In genomic region chr6:17448165-17448564, GRCh38 we compare ENCODE assay signal across 27 cellular contexts. TPM values are rescaled to one million over a fixed set of nuclear protein-coding genes. Genes with fewer than 3 reads are reported as not detected.
DNase-seq lines count a peak whose midpoint lies in the region; TF ChIP-seq lines count a peak whose summit lies in the region.
"Had no signal": no experiment of that assay in that cellular context is flagged by ENCODE, and none has a peak within 500 bp of the region (broad histone marks: within the 10 kb centered on the region; RNA-seq: fewer than 3 reads in every experiment).

No MANE protein-coding gene starts in this region.

- no peak overlapping the region for H3K4me3 ChIP-seq in AG10803 (ENCODE audit: low read length)
- H3K4me3 ChIP-seq in mesenchymal stem cell (ENCODE audit: insufficient read depth in 1 of 2, low read depth in 1 of 2, low read length in 2 of 2) = no peak overlapping the region
- H3K4me3 ChIP-seq in breast epithelium = no peak overlapping the region
- H3K4me3 ChIP-seq: smooth muscle cell, suprapubic skin had no signal

- WGBS in mesenchymal stem cell = 100% methylated on average over 1 of the region's 1 CpG

- no peak for TF ChIP-seq POLR2A in breast epithelium (IDR thresholded peaks at IDR 0.05)

- H3K23ac ChIP-seq in mesenchymal stem cell (ENCODE audit: low read length in 2 of 2) = no peak overlapping the region

- DNase-seq in AG10803 (ENCODE audit: low read depth) = peak; percentile 47
- peak; percentile 37 for DNase-seq in LHCN-M2 (ENCODE audit: low read depth)
- peak; percentile 20 for DNase-seq in mesenchymal stem cell
- no peak for DNase-seq in GDM1 (lab: John Stamatoyannopoulos, UW)
- no peak for DNase-seq in activated T-cell treated with anti-CD3 and anti-CD28 coated beads, Interleukin-2, amount 50 U/mL, for 48 hours
- DNase-seq in activated CD4-positive, CD25-positive, alpha-beta regulatory T cell (lab: John Stamatoyannopoulos, UW) = no peak
- DNase-seq in breast epithelium (ENCODE audit: low spot score in 2 of 2) = no peak
- DNase-seq: activated CD4-positive, alpha-beta T cell treated with anti-CD3 and anti-CD28 coated beads, Interleukin-2, amount 50 U/mL, for 48 hours; activated effector memory CD4-positive, alpha-beta T cell treated with Interleukin-2 at 50 U/mL for 16 hours; activated naive CD8-positive, alpha-beta T cell treated with anti-CD3 and anti-CD28 coated beads for 36 hours; COR-L47; DND-41; glutamatergic neuron; HCEC 1CT; Karpas-422; left colon; NCI-H1092; NCI-H1930; NCI-H446; OCI-M1; Right ventricle myocardium superior had no signal

- H3K9me3 ChIP-seq in mesenchymal stem cell (ENCODE audit: control insufficient read depth, low read length) = no peaks in the 10 kb centered on the region
- no peaks in the 10 kb centered on the region for H3K9me3 ChIP-seq in breast epithelium
- H3K9me3 ChIP-seq: neutrophil, suprapubic skin had no signal

- H4K8ac ChIP-seq in mesenchymal stem cell (ENCODE audit: low read length) = no peak overlapping the region

- H3K27ac ChIP-seq in mesenchymal stem cell (ENCODE audit: low read length, poor library complexity, severe bottlenecking) = peak overlapping the region; percentile 34
- no peak overlapping the region for H3K27ac ChIP-seq in breast epithelium
- H3K27ac ChIP-seq: neutrophil, suprapubic skin had no signal

- H2BK12ac ChIP-seq in mesenchymal stem cell (ENCODE audit: low read length in 2 of 2) = no peak overlapping the region

- no peak overlapping the region for H3K4ac ChIP-seq in mesenchymal stem cell (ENCODE audit: low read depth in 1 of 2, low read length in 2 of 2)

- no peaks in the 10 kb centered on the region for H3K9me3 Mint-ChIP-seq in brain
- H3K9me3 Mint-ChIP-seq: activated naive CD8-positive, alpha-beta T cell treated with anti-CD3 and anti-CD28 coated beads for 36 hours; dendritic cell treated with granulocyte-macrophage colony-stimulating factor and Interleukin-4, amounts not matched to agents 40 ng/mL and 50 ng/mL, for 4 days; stimulated activated memory B cell treated with anti-CD40 and anti-IgM and Interleukin-4, amounts not matched to agents 10 μg/mL and 1 μg/mL and 100 μg/mL, for 72 hours had no signal

- H3K36me3 ChIP-seq in mesenchymal stem cell (ENCODE audit: control insufficient read depth in 1 of 2, insufficient read depth in 2 of 2, low read depth in 1 of 2, low read length in 2 of 2) (no peaks in the 10 kb centered on the region), breast epithelium (no peaks in the 10 kb centered on the region)
- H3K36me3 ChIP-seq: neutrophil, suprapubic skin had no signal

- peaks cover 16% of the 10 kb centered on the region for H3K79me1 ChIP-seq in mesenchymal stem cell (replicated peaks; ENCODE audit: low read length, poor library complexity, severe bottlenecking)

- H3K4me1 ChIP-seq in mesenchymal stem cell (ENCODE audit: control insufficient read depth, insufficient read depth, low read depth, low read length) (peaks cover 13% of the 10 kb centered on the region), breast epithelium (no peaks in the 10 kb centered on the region)
- H3K4me1 ChIP-seq: suprapubic skin had no signal

- H3K27me3 Mint-ChIP-seq in brain = no peaks in the 10 kb centered on the region

- H3K14ac ChIP-seq in mesenchymal stem cell (ENCODE audit: low read length in 2 of 2) = no peak overlapping the region

- no peak overlapping the region for H2BK15ac ChIP-seq in mesenchymal stem cell (ENCODE audit: low read depth, poor library complexity, severe bottlenecking)

- no peak overlapping the region for H2AK5ac ChIP-seq in mesenchymal stem cell (ENCODE audit: low read length, severe bottlenecking)

- peak overlapping the region in 3 of 5 experiments; percentile 21 to 70 (median 34) for H3K27ac Mint-ChIP-seq in brain
- H3K27ac Mint-ChIP-seq: activated naive CD8-positive, alpha-beta T cell treated with anti-CD3 and anti-CD28 coated beads for 36 hours; dendritic cell treated with granulocyte-macrophage colony-stimulating factor and Interleukin-4, amounts not matched to agents 40 ng/mL and 50 ng/mL, for 4 days; stimulated activated memory B cell treated with anti-CD40 and anti-IgM and Interleukin-4, amounts not matched to agents 10 μg/mL and 1 μg/mL and 100 μg/mL, for 72 hours had no signal

- TF ChIP-seq CTCF in AG10803 (conservative IDR thresholded peaks at IDR 0.05; ENCODE audit: low read length) (no peak), brain (conservative IDR thresholded peaks at IDR 0.05) (no peak), breast epithelium (IDR thresholded peaks at IDR 0.05) (no peak)

- H2BK5ac ChIP-seq in mesenchymal stem cell (ENCODE audit: low read depth, low read length, poor library complexity, severe bottlenecking) = no peak overlapping the region

- no peak overlapping the region for H3K18ac ChIP-seq in mesenchymal stem cell (ENCODE audit: low read depth in 1 of 2, low read length in 2 of 2)

- H3K27me3 ChIP-seq in mesenchymal stem cell (ENCODE audit: control insufficient read depth in 1 of 2, insufficient read depth in 1 of 2, low read length in 2 of 2) (no peaks in the 10 kb centered on the region), breast epithelium (no peaks in the 10 kb centered on the region)
- H3K27me3 ChIP-seq: suprapubic skin had no signal

- intact Hi-C loops in breast epithelium (cut with DNase I; ENCODE audit: low total_unique reads) = no loop called here

- no peak overlapping the region for H3K9ac ChIP-seq in mesenchymal stem cell (ENCODE audit: low read length)

- no peak overlapping the region for H3K4me3 Mint-ChIP-seq in brain
- H3K4me3 Mint-ChIP-seq: activated naive CD8-positive, alpha-beta T cell treated with anti-CD3 and anti-CD28 coated beads for 36 hours; dendritic cell treated with granulocyte-macrophage colony-stimulating factor and Interleukin-4, amounts not matched to agents 40 ng/mL and 50 ng/mL, for 4 days; stimulated activated memory B cell treated with anti-CD40 and anti-IgM and Interleukin-4, amounts not matched to agents 10 μg/mL and 1 μg/mL and 100 μg/mL, for 72 hours had no signal

- no peak overlapping the region for H2BK120ac ChIP-seq in mesenchymal stem cell (ENCODE audit: low read depth, low read length)

- no peak overlapping the region for H2AFZ ChIP-seq in mesenchymal stem cell (ENCODE audit: low read depth, low read length)

- peaks cover 23% of the 10 kb centered on the region for H3K36me3 Mint-ChIP-seq in brain
- H3K36me3 Mint-ChIP-seq: activated naive CD8-positive, alpha-beta T cell treated with anti-CD3 and anti-CD28 coated beads for 36 hours; stimulated activated memory B cell treated with anti-CD40 and anti-IgM and Interleukin-4, amounts not matched to agents 10 μg/mL and 1 μg/mL and 100 μg/mL, for 72 hours had no signal

- H3K4me2 ChIP-seq in mesenchymal stem cell (ENCODE audit: low read length, poor library complexity, severe bottlenecking) = no peak overlapping the region
- H3K4me2 ChIP-seq: smooth muscle cell had no signal

- peaks cover 48% of the 10 kb centered on the region for H3K4me1 Mint-ChIP-seq in brain
- H3K4me1 Mint-ChIP-seq: activated naive CD8-positive, alpha-beta T cell treated with anti-CD3 and anti-CD28 coated beads for 36 hours had no signal

- H4K91ac ChIP-seq in mesenchymal stem cell (ENCODE audit: low read length) = no peak overlapping the region

RNA-seq across cellular contexts. Expression of gene CAP2, which starts 54.8 kb away (rescaled TPM):
- total RNA-seq in LHCN-M2 (2014; rRNA removed) (35.6 and 45.1 TPM in 2 replicates), breast epithelium (10 to 100 TPM in 1 of 3 donors, 1 to 10 TPM in 2; 3.9 to 15.1 (median 7.5) TPM)
- 69.0 TPM for polyA plus RNA-seq in LHCN-M2 (2012)
- polyA plus RNA-seq in brain (ENCODE audit: insufficient read depth, low read depth, low replicate concordance) = 20.9 TPM
- 39.1 TPM for polyA plus RNA-seq in mesenchymal stem cell (2013, experiment 1 of 2)
- polyA plus RNA-seq in mesenchymal stem cell (2013, experiment 2 of 2) = 39.0 TPM
- total RNA-seq: activated naive CD8-positive, alpha-beta T cell treated with anti-CD3 and anti-CD28 coated beads for 36 hours had no signal

Comparison
In these comparisons a context has a peak if more than half of its experiments do, and no peak if none do; other contexts are left out.
1. DNase-seq: peak in AG10803 (single experiment), LHCN-M2 (single experiment) and mesenchymal stem cell (single experiment); none in GDM1 (single experiment), activated T-cell treated with anti-CD3 and anti-CD28 coated beads, Interleukin-2, amount 50 U/mL, for 48 hours (0 of 2), activated CD4-positive, CD25-positive, alpha-beta regulatory T cell (0 of 4) and breast epithelium (0 of 2).